ENCODE assay signal across 8 cellular contexts in genomic region chr2:129877289-129877741, GRCh38.
A peak's percentile ranks its signal among the peaks of the same experiment; 100 is the strongest.
DNase-seq lines count a peak whose midpoint lies in the region; ATAC-seq and TF ChIP-seq lines count a peak whose summit lies in the region.

No MANE protein-coding gene starts in this region.

- ATAC-seq in GM18505 (IDR thresholded peaks at IDR 0.05; ENCODE audit: unreplicated experiment) (peak; percentile 68), HG02938 (IDR thresholded peaks at IDR 0.05; ENCODE audit: unreplicated experiment) (peak; percentile 64), HG03565 (IDR thresholded peaks at IDR 0.05; ENCODE audit: unreplicated experiment) (no peak)

- TF ChIP-seq POLR2A in GM18505 (IDR thresholded peaks at IDR 0.05; ENCODE audit: borderline replicate concordance, extremely low read depth, insufficient read depth, insufficient read length) = peak; percentile 28

- DNase-seq in NCI-H2171 treated with DMSO at 0.1 percent for 48 hours (lab: John Stamatoyannopoulos, UW) (peak; percentile 89), cerebellar nuclear complex (lab: John Stamatoyannopoulos, UW) (peak; percentile 31 to 53), kidney glomerular epithelial cell (lab: John Stamatoyannopoulos, UW) (peak; percentile 66)
- DNase-seq in activated CD4-positive, alpha-beta T cell treated with anti-CD3 and anti-CD28 coated beads for 24 hours (ENCODE audit: low read depth in 2 of 2) = peak; percentile 72 to 80
- peak; percentile 88 for DNase-seq in stimulated activated CD4-positive, alpha-beta T cell treated with anti-CD3 and anti-CD28 coated beads, Interleukin-15, amount 100 ng/mL, for 24 hours
